1 cellular context compared by ENCODE assay signal in the genomic region with DNA sequence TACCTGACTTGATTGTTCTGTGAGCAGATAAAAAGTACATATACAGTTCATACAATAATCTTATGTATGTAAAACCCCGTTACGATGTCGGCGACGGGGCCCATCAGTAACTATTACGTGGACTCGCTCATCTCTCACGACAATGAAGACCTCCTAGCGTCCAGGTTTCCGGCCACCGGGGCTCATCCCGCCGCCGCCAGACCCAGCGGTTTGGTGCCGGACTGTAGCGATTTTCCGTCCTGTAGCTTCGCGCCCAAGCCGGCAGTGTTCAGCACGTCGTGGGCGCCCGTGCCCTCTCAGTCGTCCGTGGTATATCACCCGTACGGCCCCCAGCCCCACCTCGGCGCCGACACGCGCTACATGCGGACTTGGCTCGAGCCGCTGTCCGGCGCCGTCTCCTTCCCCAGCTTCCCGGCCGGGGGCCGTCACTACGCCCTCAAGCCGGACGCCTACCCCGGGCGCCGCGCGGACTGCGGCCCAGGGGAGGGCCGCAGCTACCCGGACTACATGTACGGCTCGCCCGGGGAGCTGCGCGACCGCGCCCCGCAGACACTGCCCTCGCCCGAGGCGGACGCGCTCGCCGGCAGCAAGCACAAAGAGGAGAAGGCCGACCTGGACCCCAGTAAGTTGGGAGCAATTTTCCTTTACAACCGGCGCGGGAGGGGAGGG.
TF ChIP-seq lines count a peak whose summit lies in the region.

A gene (plus strand): TSS at position 57 of the 669 bp plus-strand sequence. CDS start 28 bp downstream, at position 85.

TF ChIP-seq in HEK293, 187 proteins besides CTCF, POLR2A, EP300 and RAD21 (continued from another document and continues in another):
- TF ChIP-seq ZNF221 (tag by site-specific recombination; IDR thresholded peaks at IDR 0.05; ENCODE audit: borderline replicate concordance) (no peak), ZNF404 (tag by site-specific recombination; IDR thresholded peaks at IDR 0.05) (no peak), ZSCAN30 (tag by site-specific recombination; IDR thresholded peaks at IDR 0.05) (no peak), ZNF677 (tag by site-specific recombination; IDR thresholded peaks at IDR 0.05) (no peak), SCRT2 (tag by site-specific recombination; IDR thresholded peaks at IDR 0.05) (no peak), ZNF10 (tag by site-specific recombination; IDR thresholded peaks at IDR 0.05) (0 out of 2 replicates have a peak, but pooled peaks have one; percentile 21), ZNF621 (tag by site-specific recombination; IDR thresholded peaks at IDR 0.05) (no peak), ZNF146 (tag by site-specific recombination; IDR thresholded peaks at IDR 0.05) (no peak), ZNF112 (tag by site-specific recombination; IDR thresholded peaks at IDR 0.05) (no peak), FEZF1 (tag by site-specific recombination; IDR thresholded peaks at IDR 0.05) (no peak), SP3 (tag by site-specific recombination; IDR thresholded peaks at IDR 0.05) (no peak), ZNF394 (tag by site-specific recombination; IDR thresholded peaks at IDR 0.05; ENCODE audit: borderline replicate concordance) (no peak), ZNF701 (tag by site-specific recombination; IDR thresholded peaks at IDR 0.05) (no peak), HOXA7 (CRISPR knock-in tag; IDR thresholded peaks at IDR 0.05; ENCODE audit: borderline replicate concordance) (no peak), MYNN (tag by site-specific recombination; IDR thresholded peaks at IDR 0.05; ENCODE audit: borderline replicate concordance) (no peak; the same call in 1 of the 2 replicates), ZNF335 (tag by site-specific recombination; conservative IDR thresholded peaks at IDR 0.05) (peak; percentile 81), SP2 (tag by site-specific recombination; IDR thresholded peaks at IDR 0.05) (no peak; the same call in 1 of the 2 replicates), ZNF16 (tag by site-specific recombination; IDR thresholded peaks at IDR 0.05; ENCODE audit: low read depth) (no peak), ZNF211 (tag by site-specific recombination; IDR thresholded peaks at IDR 0.05; ENCODE audit: low read depth) (no peak), ZNF169 (tag by site-specific recombination; IDR thresholded peaks at IDR 0.05) (no peak; the same call in 1 of the 2 replicates), ZNF660 (tag by site-specific recombination; IDR thresholded peaks at IDR 0.05) (0 out of 2 replicates have a peak, but pooled peaks have one; percentile 22), ZNF561 (tag by site-specific recombination; IDR thresholded peaks at IDR 0.05; ENCODE audit: borderline replicate concordance) (no peak), ZNF560 (tag by site-specific recombination; IDR thresholded peaks at IDR 0.05; ENCODE audit: borderline replicate concordance) (no peak), ZFP3 (tag by site-specific recombination; IDR thresholded peaks at IDR 0.05; ENCODE audit: low read depth) (no peak), ZNF76 (tag by site-specific recombination; IDR thresholded peaks at IDR 0.05; ENCODE audit: borderline replicate concordance, low read depth) (peak; percentile 11; the same call in 1 of the 2 replicates), ZNF433 (tag by site-specific recombination; IDR thresholded peaks at IDR 0.05; ENCODE audit: low read depth) (no peak), ZNF791 (tag by site-specific recombination; IDR thresholded peaks at IDR 0.05) (0 out of 2 replicates have a peak, but pooled peaks have one; percentile 42), TRIM28 (IDR thresholded peaks at IDR 0.05; ENCODE audit: borderline replicate concordance, low read length) (no peak), ZNF768 (tag by site-specific recombination; IDR thresholded peaks at IDR 0.05) (no peak; the same call in 1 of the 2 replicates), ZNF133 (tag by site-specific recombination; IDR thresholded peaks at IDR 0.05) (no peak), ZBTB7A (tag by site-specific recombination; IDR thresholded peaks at IDR 0.05; ENCODE audit: low read depth) (no peak), ZNF600 (tag by site-specific recombination; IDR thresholded peaks at IDR 0.05) (peak; percentile 96), ZNF654 (tag by site-specific recombination; IDR thresholded peaks at IDR 0.05; ENCODE audit: low read depth) (no peak), KLF9 (tag by site-specific recombination; IDR thresholded peaks at IDR 0.05; ENCODE audit: low read depth) (peak; percentile 49), ZNF391 (tag by site-specific recombination; IDR thresholded peaks at IDR 0.05; ENCODE audit: borderline replicate concordance, low read depth) (no peak), ZNF214 (tag by site-specific recombination; IDR thresholded peaks at IDR 0.05; ENCODE audit: borderline replicate concordance) (no peak), PRDM1 (tag by site-specific recombination; IDR thresholded peaks at IDR 0.05) (no peak), ZNF521 (tag by site-specific recombination; IDR thresholded peaks at IDR 0.05) (no peak), ZNF629 (tag by site-specific recombination; IDR thresholded peaks at IDR 0.05) (0 out of 2 replicates have a peak, but pooled peaks have one; percentile 12), ZNF37A (tag by site-specific recombination; IDR thresholded peaks at IDR 0.05) (no peak), ZEB2 (tag by site-specific recombination; IDR thresholded peaks at IDR 0.05) (no peak)
- TF ChIP-seq, protein P1, sequence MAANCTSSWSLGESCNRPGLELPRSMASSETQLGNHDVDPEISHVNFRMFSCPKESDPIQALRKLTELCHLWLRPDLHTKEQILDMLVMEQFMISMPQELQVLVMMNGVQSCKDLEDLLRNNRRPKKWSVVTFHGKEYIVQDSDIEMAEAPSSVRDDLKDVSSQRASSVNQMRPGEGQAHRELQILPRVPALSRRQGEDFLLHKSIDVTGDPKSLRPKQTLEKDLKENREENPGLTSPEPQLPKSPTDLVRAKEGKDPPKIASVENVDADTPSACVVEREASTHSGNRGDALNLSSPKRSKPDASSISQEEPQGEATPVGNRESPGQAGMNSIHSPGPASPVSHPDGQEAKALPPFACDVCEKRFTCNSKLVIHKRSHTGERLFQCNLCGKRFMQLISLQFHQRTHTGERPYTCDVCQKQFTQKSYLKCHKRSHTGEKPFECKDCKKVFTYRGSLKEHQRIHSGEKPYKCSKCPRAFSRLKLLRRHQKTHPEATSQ (tag by site-specific recombination; IDR thresholded peaks at IDR 0.05) = no peak
- TF ChIP-seq, protein P2, sequence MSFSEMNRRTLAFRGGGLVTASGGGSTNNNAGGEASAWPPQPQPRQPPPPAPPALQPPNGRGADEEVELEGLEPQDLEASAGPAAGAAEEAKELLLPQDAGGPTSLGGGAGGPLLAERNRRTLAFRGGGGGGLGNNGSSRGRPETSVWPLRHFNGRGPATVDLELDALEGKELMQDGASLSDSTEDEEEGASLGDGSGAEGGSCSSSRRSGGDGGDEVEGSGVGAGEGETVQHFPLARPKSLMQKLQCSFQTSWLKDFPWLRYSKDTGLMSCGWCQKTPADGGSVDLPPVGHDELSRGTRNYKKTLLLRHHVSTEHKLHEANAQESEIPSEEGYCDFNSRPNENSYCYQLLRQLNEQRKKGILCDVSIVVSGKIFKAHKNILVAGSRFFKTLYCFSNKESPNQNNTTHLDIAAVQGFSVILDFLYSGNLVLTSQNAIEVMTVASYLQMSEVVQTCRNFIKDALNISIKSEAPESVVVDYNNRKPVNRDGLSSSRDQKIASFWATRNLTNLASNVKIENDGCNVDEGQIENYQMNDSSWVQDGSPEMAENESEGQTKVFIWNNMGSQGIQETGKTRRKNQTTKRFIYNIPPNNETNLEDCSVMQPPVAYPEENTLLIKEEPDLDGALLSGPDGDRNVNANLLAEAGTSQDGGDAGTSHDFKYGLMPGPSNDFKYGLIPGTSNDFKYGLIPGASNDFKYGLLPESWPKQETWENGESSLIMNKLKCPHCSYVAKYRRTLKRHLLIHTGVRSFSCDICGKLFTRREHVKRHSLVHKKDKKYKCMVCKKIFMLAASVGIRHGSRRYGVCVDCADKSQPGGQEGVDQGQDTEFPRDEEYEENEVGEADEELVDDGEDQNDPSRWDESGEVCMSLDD (tag by site-specific recombination; IDR thresholded peaks at IDR 0.05) = no peak
- TF ChIP-seq, protein P3, sequence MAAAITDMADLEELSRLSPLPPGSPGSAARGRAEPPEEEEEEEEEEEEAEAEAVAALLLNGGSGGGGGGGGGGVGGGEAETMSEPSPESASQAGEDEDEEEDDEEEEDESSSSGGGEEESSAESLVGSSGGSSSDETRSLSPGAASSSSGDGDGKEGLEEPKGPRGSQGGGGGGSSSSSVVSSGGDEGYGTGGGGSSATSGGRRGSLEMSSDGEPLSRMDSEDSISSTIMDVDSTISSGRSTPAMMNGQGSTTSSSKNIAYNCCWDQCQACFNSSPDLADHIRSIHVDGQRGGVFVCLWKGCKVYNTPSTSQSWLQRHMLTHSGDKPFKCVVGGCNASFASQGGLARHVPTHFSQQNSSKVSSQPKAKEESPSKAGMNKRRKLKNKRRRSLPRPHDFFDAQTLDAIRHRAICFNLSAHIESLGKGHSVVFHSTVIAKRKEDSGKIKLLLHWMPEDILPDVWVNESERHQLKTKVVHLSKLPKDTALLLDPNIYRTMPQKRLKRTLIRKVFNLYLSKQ (tag by site-specific recombination; IDR thresholded peaks at IDR 0.05; ENCODE audit: borderline replicate concordance) = no peak
- TF ChIP-seq, protein P4, sequence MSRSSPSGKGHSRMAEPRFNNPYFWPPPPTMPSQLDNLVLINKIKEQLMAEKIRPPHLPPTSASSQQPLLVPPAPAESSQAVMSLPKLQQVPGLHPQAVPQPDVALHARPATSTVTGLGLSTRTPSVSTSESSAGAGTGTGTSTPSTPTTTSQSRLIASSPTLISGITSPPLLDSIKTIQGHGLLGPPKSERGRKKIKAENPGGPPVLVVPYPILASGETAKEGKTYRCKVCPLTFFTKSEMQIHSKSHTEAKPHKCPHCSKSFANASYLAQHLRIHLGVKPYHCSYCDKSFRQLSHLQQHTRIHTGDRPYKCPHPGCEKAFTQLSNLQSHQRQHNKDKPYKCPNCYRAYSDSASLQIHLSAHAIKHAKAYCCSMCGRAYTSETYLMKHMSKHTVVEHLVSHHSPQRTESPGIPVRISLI (tag by site-specific recombination; IDR thresholded peaks at IDR 0.05) = no peak
- TF ChIP-seq, protein P5, sequence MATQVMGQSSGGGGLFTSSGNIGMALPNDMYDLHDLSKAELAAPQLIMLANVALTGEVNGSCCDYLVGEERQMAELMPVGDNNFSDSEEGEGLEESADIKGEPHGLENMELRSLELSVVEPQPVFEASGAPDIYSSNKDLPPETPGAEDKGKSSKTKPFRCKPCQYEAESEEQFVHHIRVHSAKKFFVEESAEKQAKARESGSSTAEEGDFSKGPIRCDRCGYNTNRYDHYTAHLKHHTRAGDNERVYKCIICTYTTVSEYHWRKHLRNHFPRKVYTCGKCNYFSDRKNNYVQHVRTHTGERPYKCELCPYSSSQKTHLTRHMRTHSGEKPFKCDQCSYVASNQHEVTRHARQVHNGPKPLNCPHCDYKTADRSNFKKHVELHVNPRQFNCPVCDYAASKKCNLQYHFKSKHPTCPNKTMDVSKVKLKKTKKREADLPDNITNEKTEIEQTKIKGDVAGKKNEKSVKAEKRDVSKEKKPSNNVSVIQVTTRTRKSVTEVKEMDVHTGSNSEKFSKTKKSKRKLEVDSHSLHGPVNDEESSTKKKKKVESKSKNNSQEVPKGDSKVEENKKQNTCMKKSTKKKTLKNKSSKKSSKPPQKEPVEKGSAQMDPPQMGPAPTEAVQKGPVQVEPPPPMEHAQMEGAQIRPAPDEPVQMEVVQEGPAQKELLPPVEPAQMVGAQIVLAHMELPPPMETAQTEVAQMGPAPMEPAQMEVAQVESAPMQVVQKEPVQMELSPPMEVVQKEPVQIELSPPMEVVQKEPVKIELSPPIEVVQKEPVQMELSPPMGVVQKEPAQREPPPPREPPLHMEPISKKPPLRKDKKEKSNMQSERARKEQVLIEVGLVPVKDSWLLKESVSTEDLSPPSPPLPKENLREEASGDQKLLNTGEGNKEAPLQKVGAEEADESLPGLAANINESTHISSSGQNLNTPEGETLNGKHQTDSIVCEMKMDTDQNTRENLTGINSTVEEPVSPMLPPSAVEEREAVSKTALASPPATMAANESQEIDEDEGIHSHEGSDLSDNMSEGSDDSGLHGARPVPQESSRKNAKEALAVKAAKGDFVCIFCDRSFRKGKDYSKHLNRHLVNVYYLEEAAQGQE (tag by site-specific recombination; IDR thresholded peaks at IDR 0.05) = peak; percentile 80
- TF ChIP-seq, protein P6, sequence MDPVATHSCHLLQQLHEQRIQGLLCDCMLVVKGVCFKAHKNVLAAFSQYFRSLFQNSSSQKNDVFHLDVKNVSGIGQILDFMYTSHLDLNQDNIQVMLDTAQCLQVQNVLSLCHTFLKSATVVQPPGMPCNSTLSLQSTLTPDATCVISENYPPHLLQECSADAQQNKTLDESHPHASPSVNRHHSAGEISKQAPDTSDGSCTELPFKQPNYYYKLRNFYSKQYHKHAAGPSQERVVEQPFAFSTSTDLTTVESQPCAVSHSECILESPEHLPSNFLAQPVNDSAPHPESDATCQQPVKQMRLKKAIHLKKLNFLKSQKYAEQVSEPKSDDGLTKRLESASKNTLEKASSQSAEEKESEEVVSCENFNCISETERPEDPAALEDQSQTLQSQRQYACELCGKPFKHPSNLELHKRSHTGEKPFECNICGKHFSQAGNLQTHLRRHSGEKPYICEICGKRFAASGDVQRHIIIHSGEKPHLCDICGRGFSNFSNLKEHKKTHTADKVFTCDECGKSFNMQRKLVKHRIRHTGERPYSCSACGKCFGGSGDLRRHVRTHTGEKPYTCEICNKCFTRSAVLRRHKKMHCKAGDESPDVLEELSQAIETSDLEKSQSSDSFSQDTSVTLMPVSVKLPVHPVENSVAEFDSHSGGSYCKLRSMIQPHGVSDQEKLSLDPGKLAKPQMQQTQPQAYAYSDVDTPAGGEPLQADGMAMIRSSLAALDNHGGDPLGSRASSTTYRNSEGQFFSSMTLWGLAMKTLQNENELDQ (tag by site-specific recombination; IDR thresholded peaks at IDR 0.05; ENCODE audit: low read depth) = no peak
- TF ChIP-seq, protein P7, sequence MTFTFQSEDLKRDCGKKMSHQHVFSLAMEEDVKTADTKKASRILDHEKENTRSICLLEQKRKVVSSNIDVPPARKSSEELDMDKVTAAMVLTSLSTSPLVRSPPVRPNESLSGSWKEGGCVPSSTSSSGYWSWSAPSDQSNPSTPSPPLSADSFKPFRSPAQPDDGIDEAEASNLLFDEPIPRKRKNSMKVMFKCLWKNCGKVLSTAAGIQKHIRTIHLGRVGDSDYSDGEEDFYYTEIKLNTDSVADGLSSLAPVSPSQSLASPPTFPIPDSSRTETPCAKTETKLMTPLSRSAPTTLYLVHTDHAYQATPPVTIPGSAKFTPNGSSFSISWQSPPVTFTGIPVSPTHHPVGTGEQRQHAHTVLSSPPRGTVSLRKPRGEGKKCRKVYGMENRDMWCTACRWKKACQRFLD (tag by site-specific recombination; IDR thresholded peaks at IDR 0.05) = no peak
- TF ChIP-seq, protein P8, sequence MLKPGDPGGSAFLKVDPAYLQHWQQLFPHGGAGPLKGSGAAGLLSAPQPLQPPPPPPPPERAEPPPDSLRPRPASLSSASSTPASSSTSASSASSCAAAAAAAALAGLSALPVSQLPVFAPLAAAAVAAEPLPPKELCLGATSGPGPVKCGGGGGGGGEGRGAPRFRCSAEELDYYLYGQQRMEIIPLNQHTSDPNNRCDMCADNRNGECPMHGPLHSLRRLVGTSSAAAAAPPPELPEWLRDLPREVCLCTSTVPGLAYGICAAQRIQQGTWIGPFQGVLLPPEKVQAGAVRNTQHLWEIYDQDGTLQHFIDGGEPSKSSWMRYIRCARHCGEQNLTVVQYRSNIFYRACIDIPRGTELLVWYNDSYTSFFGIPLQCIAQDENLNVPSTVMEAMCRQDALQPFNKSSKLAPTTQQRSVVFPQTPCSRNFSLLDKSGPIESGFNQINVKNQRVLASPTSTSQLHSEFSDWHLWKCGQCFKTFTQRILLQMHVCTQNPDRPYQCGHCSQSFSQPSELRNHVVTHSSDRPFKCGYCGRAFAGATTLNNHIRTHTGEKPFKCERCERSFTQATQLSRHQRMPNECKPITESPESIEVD (tag by site-specific recombination; IDR thresholded peaks at IDR 0.05) = peak; percentile 70
